ENCODE assay signal across 9 cellular contexts in genomic region chr6:42315991-42316378, GRCh38.
DNase-seq lines count a peak whose midpoint lies in the region; ATAC-seq, FAIRE-seq and TF ChIP-seq lines count a peak whose summit lies in the region.
"Had no signal": no experiment of that assay in that cellular context is flagged by ENCODE, and none has a peak within 500 bp of the region (broad histone marks: within the 10 kb centered on the region; RNA-seq: fewer than 3 reads in every experiment).

No MANE protein-coding gene starts in this region.

- no peak for FAIRE-seq in kidney (lab: Jason Lieb, UNC)

- H3K9ac ChIP-seq in HCT116 (ENCODE audit: low read length) = peak overlapping the region; percentile 41
- no peak overlapping the region for H3K9ac ChIP-seq in kidney (ENCODE audit: low read length in 2 of 2)

- POLR2A ChIA-PET in HCT116 (lab: Charles Lee) = interaction anchor here (0.7 kb wide), 1 partner anchor 136 kb away, joined by 3 read pairs; the partner anchor contains the start of gene TRERF1

- H3K27me3 ChIP-seq in HCT116 (ENCODE audit: insufficient read depth, low read length) = no peaks in the 10 kb centered on the region

- peak; percentile 94 for DNase-seq in ACHN
- peak; percentile 90 for DNase-seq in HCT116 (ENCODE audit: low read depth, low spot score)
- DNase-seq in activated T-cell treated with anti-CD3 and anti-CD28 coated beads, Interleukin-2, amount 50 U/mL, for 48 hours = peak; percentile 61 to 64
- peak; percentile 81 for DNase-seq in kidney
- no peak for DNase-seq in NCI-H1694 treated with DMSO at 0.1 percent for 48 hours (lab: John Stamatoyannopoulos, UW)
- no peak for DNase-seq in activated gamma-delta T cell (lab: John Stamatoyannopoulos, UW)
- DNase-seq in DMS 273 treated with DMSO at 0.1 percent for 48 hours (lab: John Stamatoyannopoulos, UW) = no peak
- no peak for DNase-seq in NCI-H2107 (lab: John Stamatoyannopoulos, UW)
- DNase-seq: left cardiac atrium had no signal

- H3K4me1 ChIP-seq in HCT116 (ENCODE audit: control insufficient read depth in 1 of 2, insufficient read depth in 2 of 2, low read length in 2 of 2) (peaks cover 62 to 71% of the 10 kb centered on the region in 2 experiments), kidney (ENCODE audit: control insufficient read depth in 1 of 2, insufficient read depth in 1 of 2, low read depth in 1 of 2, low read length in 2 of 2) (peaks cover 8 to 10% of the 10 kb centered on the region in 2 donors)

- peak; percentile 86 for ATAC-seq in HCT116

- H3K79me2 ChIP-seq in HCT116 (ENCODE audit: insufficient read depth, low read length) = no peaks in the 10 kb centered on the region

- no TSS peak for BruUV-seq in HCT116 (replicated peaks; lab: Mats Ljungman, UMichigan)

- H3K27ac ChIP-seq in HCT116 (ENCODE audit: low read depth, low read length) (peak overlapping the region; percentile 77), kidney (ENCODE audit: low read depth in 2 of 2, low read length in 2 of 2) (peak overlapping the region in 1 of 2 donors; percentile 33)

- RAD21 ChIA-PET in HCT116 (lab: Charles Lee; ENCODE audit: low non-redundant PET in 1 of 2, low total read pairs in 2 of 2, uncharacterized antibody in 2 of 2, unreplicated experiment in 2 of 2) = interaction anchor here (0.6 to 0.9 kb wide), 3 partner anchors 12 to 55 kb away, joined by 3 to 6 read pairs (median 3); no protein-coding TSS in a partner anchor

- no peaks in the 10 kb centered on the region for H3K9me3 ChIP-seq in HCT116 (ENCODE audit: control insufficient read depth in 1 of 2, insufficient read depth in 1 of 2, low read depth in 1 of 2, low read length in 2 of 2)
- H3K9me3 ChIP-seq in kidney (ENCODE audit: control insufficient read depth in 1 of 2, low read length in 2 of 2) = no peaks in the 10 kb centered on the region

- H3K9me2 ChIP-seq in HCT116 (ENCODE audit: insufficient read depth) = no peaks in the 10 kb centered on the region

- intact Hi-C loops in HCT116 (cut with micrococcal nuclease) (no loop called here), kidney (cut with DNase I) (no loop called here)

- H3K4me3 ChIP-seq in HCT116 (replicated peaks in 1 of 2; ENCODE audit: low read depth in 1 of 2, low read length in 2 of 2) (peak overlapping the region in 1 of 2 experiments; percentile 42; a peak in 2 of 4 replicates), kidney (ENCODE audit: low read length in 2 of 2) (no peak overlapping the region)

- no peaks in the 10 kb centered on the region for H4K20me1 ChIP-seq in HCT116 (ENCODE audit: insufficient read depth)

- TF ChIP-seq CTCF in HCT116 (IDR thresholded peaks at IDR 0.05 in 2 of 3, conservative IDR thresholded peaks at IDR 0.05 in 1 of 3; ENCODE audit: borderline replicate concordance in 1 of 3, insufficient read depth in 1 of 3, low read depth in 2 of 3, low read length in 2 of 3) = no peak
- no peak for TF ChIP-seq CTCF in kidney (IDR thresholded peaks at IDR 0.05; ENCODE audit: borderline replicate concordance, extremely low read depth, insufficient read depth)

- in situ Hi-C loops in ACHN (cut with HindIII; ENCODE audit: low pct_ligation_motif_present, low pct_unique_long_range_greater_than_20kb, low sequenced_read_pairs) = no loop called here

- peak overlapping the region; percentile 72 for H3K4me2 ChIP-seq in HCT116 (ENCODE audit: low read length)

- H2AFZ ChIP-seq in HCT116 (ENCODE audit: low read depth, low read length, poor library complexity, severe bottlenecking) = no peak overlapping the region

- no peak for TF ChIP-seq POLR2A in HCT116 (IDR thresholded peaks at IDR 0.05; ENCODE audit: borderline replicate concordance, extremely low read depth, insufficient read depth, insufficient read length)

- TF ChIP-seq RAD21 in HCT116 (IDR thresholded peaks at IDR 0.05; ENCODE audit: low read depth) = peak; percentile 42

- H3K36me3 ChIP-seq in HCT116 (ENCODE audit: control insufficient read depth in 1 of 2, insufficient read depth in 2 of 2, low read length in 2 of 2) (no peaks in the 10 kb centered on the region), kidney (ENCODE audit: control insufficient read depth in 1 of 2, insufficient read depth in 2 of 2, low read length in 2 of 2) (no peaks in the 10 kb centered on the region)

- CTCF ChIA-PET in HCT116 (lab: Charles Lee) = interaction anchor here (1.3 kb wide), 1 partner anchor 232 kb away, joined by 5 read pairs; no protein-coding TSS in a partner anchor

TF ChIP-seq in HCT116, 20 proteins besides CTCF, POLR2A, EP300 and RAD21:
- TF ChIP-seq EGR1 (IDR thresholded peaks at IDR 0.05; ENCODE audit: low read depth) = peak; percentile 59; the same call in 1 of the 2 replicates
- TF ChIP-seq SP1 (IDR thresholded peaks at IDR 0.05; ENCODE audit: low read depth) = peak; percentile 96
- TF ChIP-seq ZBTB33 (IDR thresholded peaks at IDR 0.05; ENCODE audit: extremely low read depth, insufficient replicate concordance, low read length) = peak; percentile 20
- peak; percentile 96 for TF ChIP-seq SIN3A (IDR thresholded peaks at IDR 0.05; ENCODE audit: low read depth)
- TF ChIP-seq CEBPB (IDR thresholded peaks at IDR 0.05; ENCODE audit: low read depth) = peak; percentile 71
- TF ChIP-seq ELF1 (IDR thresholded peaks at IDR 0.05; ENCODE audit: borderline replicate concordance, low read depth) = no peak
- TF ChIP-seq CBX3 (IDR thresholded peaks at IDR 0.05; ENCODE audit: low read depth) = peak; percentile 95
- TF ChIP-seq YY1 (IDR thresholded peaks at IDR 0.05; ENCODE audit: extremely low read depth, insufficient replicate concordance, low read depth, low read length) = peak; percentile 16
- TF ChIP-seq JUND (IDR thresholded peaks at IDR 0.05) = peak; percentile 99
- no peak for TF ChIP-seq EZH2phosphoT487 (IDR thresholded peaks at IDR 0.05; ENCODE audit: borderline replicate concordance)
- TF ChIP-seq SRF (IDR thresholded peaks at IDR 0.05; ENCODE audit: low read depth) = peak; percentile 69
- TF ChIP-seq POLR2AphosphoS5 (IDR thresholded peaks at IDR 0.05; ENCODE audit: low read depth, low read length) = no peak
- peak; percentile 34 for TF ChIP-seq TCF7L2 (IDR thresholded peaks at IDR 0.05; ENCODE audit: borderline replicate concordance, extremely low read depth, insufficient read depth, insufficient read length)
- peak; percentile 75; the same call in 1 of the 2 replicates for TF ChIP-seq ATF3 (IDR thresholded peaks at IDR 0.05)
- TF ChIP-seq REST (IDR thresholded peaks at IDR 0.05; ENCODE audit: low read depth) = no peak
- TF ChIP-seq MAX (IDR thresholded peaks at IDR 0.05) = peak; percentile 82
- TF ChIP-seq FOSL1 (IDR thresholded peaks at IDR 0.05; ENCODE audit: low read depth) = peak; percentile 98
TF ChIP-seq in HCT116: peak in this region for 13.

Comparison
In these comparisons a context has a peak if more than half of its experiments do, and no peak if none do; other contexts are left out.
1. DNase-seq: peak in ACHN (single experiment), HCT116 (single experiment), activated T-cell treated with anti-CD3 and anti-CD28 coated beads, Interleukin-2, amount 50 U/mL, for 48 hours (2 of 2) and kidney (single experiment); none in NCI-H1694 treated with DMSO at 0.1 percent for 48 hours (single experiment), activated gamma-delta T cell (single experiment), DMS 273 treated with DMSO at 0.1 percent for 48 hours (single experiment) and NCI-H2107 (single experiment).